In the genomic region with DNA sequence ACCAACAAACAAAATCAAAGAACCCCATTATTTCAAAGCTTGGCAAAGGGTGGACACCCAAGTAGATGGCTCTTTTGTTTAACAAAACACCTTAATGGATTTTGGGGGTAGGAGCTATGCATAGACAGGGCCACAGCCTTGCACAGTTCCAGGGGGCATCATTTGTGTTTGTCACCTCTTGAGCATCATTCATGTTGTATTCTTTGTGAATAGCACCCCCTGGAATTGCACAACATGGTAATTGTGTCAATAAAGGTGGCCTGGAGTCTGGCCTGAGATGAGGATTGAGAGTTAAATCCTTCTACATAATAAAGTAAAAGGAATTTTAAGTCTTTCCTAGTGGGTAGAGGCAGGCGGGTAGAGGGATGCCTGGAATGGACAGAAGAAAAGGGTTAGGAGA, we compare ENCODE assay signal across 25 cellular contexts. TPM values are rescaled to one million over a fixed set of nuclear protein-coding genes. Genes with fewer than 3 reads are reported as not detected.
DNase-seq lines count a peak whose midpoint lies in the region; ATAC-seq and TF ChIP-seq lines count a peak whose summit lies in the region.
"Had no signal": no experiment of that assay in that cellular context is flagged by ENCODE, and none has a peak within 500 bp of the region (broad histone marks: within the 10 kb centered on the region; RNA-seq: fewer than 3 reads in every experiment).

No MANE protein-coding gene starts in this region.

- peak overlapping the region; percentile 44 for H3K9ac ChIP-seq in Karpas-422 (ENCODE audit: low read length)

- no peak overlapping the region for H3K4me3 Mint-ChIP-seq in nephron progenitor cell
- H3K4me3 Mint-ChIP-seq: activated CD8-positive, alpha-beta T cell treated with anti-CD3 and anti-CD28 coated beads for 36 hours; natural killer cell treated with Interleukin-12 subunit alpha and Interleukin-12 subunit beta and Interleukin-15 and Interleukin-18, amount 100 ng/mL, for 72 hours had no signal

- peak overlapping the region; percentile 4; the same call in 1 of the 2 replicates for H3K4me3 ChIP-seq in Karpas-422 (ENCODE audit: low read length)
- no peak overlapping the region for H3K4me3 ChIP-seq in epithelial cell of proximal tubule (ENCODE audit: low read depth, low read length)
- no peak overlapping the region for H3K4me3 ChIP-seq in osteoblast (ENCODE audit: insufficient read depth, low read length)
- H3K4me3 ChIP-seq: esophagus squamous epithelium, skin epidermis, thoracic aorta had no signal

- H4K20me1 ChIP-seq in Karpas-422 (ENCODE audit: insufficient read depth, low read depth, low read length), result peaks cover 11% of the 10 kb centered on the region; the same call in 1 of the 2 replicates
- peaks cover 11% of the 10 kb centered on the region for H4K20me1 ChIP-seq in osteoblast (ENCODE audit: insufficient read depth, low read length)

- H3K4me1 Mint-ChIP-seq in nephron progenitor cell, result peaks cover 23% of the 10 kb centered on the region

- H3K27me3 Mint-ChIP-seq in nephron progenitor cell (ENCODE audit: low read depth, poor library complexity), result no peaks in the 10 kb centered on the region
- H3K27me3 Mint-ChIP-seq: CD4-positive, CD25-positive, alpha-beta regulatory T cell had no signal

- H3K36me3 Mint-ChIP-seq in nephron progenitor cell (ENCODE audit: low read depth), result no peaks in the 10 kb centered on the region
- H3K36me3 Mint-ChIP-seq: CD4-positive, CD25-positive, alpha-beta regulatory T cell; natural killer cell treated with Interleukin-12 subunit alpha and Interleukin-12 subunit beta and Interleukin-15 and Interleukin-18, amount 100 ng/mL, for 72 hours had no signal

- peak overlapping the region; percentile 73 for H2AFZ ChIP-seq in Karpas-422 (ENCODE audit: low read length)
- H2AFZ ChIP-seq in osteoblast (ENCODE audit: low read length), result peak overlapping the region; percentile 53

- peak overlapping the region; percentile 64 for H3K4me2 ChIP-seq in Karpas-422 (ENCODE audit: low read depth, low read length, poor library complexity, severe bottlenecking)
- peak overlapping the region; percentile 4 for H3K4me2 ChIP-seq in osteoblast (ENCODE audit: insufficient read depth, low read length)

- H3K27ac Mint-ChIP-seq in nephron progenitor cell, result no peak overlapping the region
- H3K27ac Mint-ChIP-seq: activated CD8-positive, alpha-beta T cell treated with anti-CD3 and anti-CD28 coated beads for 36 hours; CD4-positive, CD25-positive, alpha-beta regulatory T cell; natural killer cell treated with Interleukin-12 subunit alpha and Interleukin-12 subunit beta and Interleukin-15 and Interleukin-18, amount 100 ng/mL, for 72 hours had no signal

- H3K79me2 ChIP-seq in Karpas-422 (ENCODE audit: low read length), result peaks cover 17% of the 10 kb centered on the region
- H3K79me2 ChIP-seq in osteoblast (ENCODE audit: insufficient read depth, low read length), result peaks cover 17% of the 10 kb centered on the region

- H3K27ac ChIP-seq in Karpas-422 (ENCODE audit: low read length), result peak overlapping the region; percentile 44; the same call in 1 of the 2 replicates
- H3K27ac ChIP-seq in osteoblast (ENCODE audit: low read depth, low read length), result no peak overlapping the region
- H3K27ac ChIP-seq: esophagus squamous epithelium, HL-60, thoracic aorta had no signal

- no peaks in the 10 kb centered on the region for H3K9me3 ChIP-seq in Karpas-422 (ENCODE audit: low read length)
- H3K9me3 ChIP-seq in osteoblast (ENCODE audit: low read depth, low read length), result no peaks in the 10 kb centered on the region
- H3K9me3 ChIP-seq: esophagus squamous epithelium, thoracic aorta had no signal

- H3K27me3 ChIP-seq in Karpas-422 (ENCODE audit: low read length) (no peaks in the 10 kb centered on the region), osteoblast (ENCODE audit: insufficient read depth, low read length) (no peaks in the 10 kb centered on the region)
- H3K27me3 ChIP-seq: esophagus squamous epithelium had no signal

- no peaks in the 10 kb centered on the region for H3K9me2 ChIP-seq in Karpas-422 (replicated peaks; ENCODE audit: insufficient read depth, low read length)

- no peak for ATAC-seq in HG02970 (IDR thresholded peaks at IDR 0.05; ENCODE audit: low FRiP score, unreplicated experiment)
- ATAC-seq in GM18505 (IDR thresholded peaks at IDR 0.05; ENCODE audit: unreplicated experiment), result no peak
- ATAC-seq: activated CD8-positive, alpha-beta T cell treated with anti-CD3 and anti-CD28 coated beads for 36 hours; left cardiac atrium; natural killer cell treated with Interleukin-12 subunit alpha and Interleukin-12 subunit beta and Interleukin-15 and Interleukin-18, amount 100 ng/mL, for 72 hours; Right ventricle myocardium inferior had no signal

- TF ChIP-seq CTCF in GM12872 (IDR thresholded peaks at IDR 0.05; ENCODE audit: insufficient read depth, low read depth, low read length) (0 out of 3 replicates have a peak, but pooled peaks have one; percentile 2), epithelial cell of proximal tubule (conservative IDR thresholded peaks at IDR 0.05; ENCODE audit: low read depth, low read length) (peak; percentile 15), osteoblast (IDR thresholded peaks at IDR 0.05; ENCODE audit: extremely low read depth, low read depth, low read length) (no peak), nephron progenitor cell (IDR thresholded peaks at IDR 0.05) (no peak)

- TF ChIP-seq POLR2A in GM18505 (IDR thresholded peaks at IDR 0.05; ENCODE audit: borderline replicate concordance, extremely low read depth, insufficient read depth, insufficient read length), result no peak

- DNase-seq in Karpas-422 (no peak), epithelial cell of proximal tubule (ENCODE audit: low read depth) (no peak), osteoblast (ENCODE audit: insufficient read length, low spot score, missing footprints) (no peak), nephron progenitor cell (no peak)
- no peak for DNase-seq in activated CD4-positive, alpha-beta T cell treated with anti-CD3 and anti-CD28 coated beads, Interleukin-2, amount 50 U/mL, for 4 hours
- DNase-seq: activated CD8-positive, alpha-beta T cell treated with anti-CD3 and anti-CD28 coated beads for 36 hours; activated gamma-delta T cell treated with Interleukin-2 at 50 U/mL for 16 hours; CD4-positive, CD25-positive, alpha-beta regulatory T cell; esophagus squamous epithelium; GDM1; left cardiac atrium; NCI-H146; NCI-H2171 treated with DMSO at 0.1 percent for 48 hours; NCI-H526; OCI-M1; stimulated activated naive CD4-positive, alpha-beta T cell; T1000 had no signal

- H3K9me3 Mint-ChIP-seq in nephron progenitor cell, result no peaks in the 10 kb centered on the region
- H3K9me3 Mint-ChIP-seq: activated CD8-positive, alpha-beta T cell treated with anti-CD3 and anti-CD28 coated beads for 36 hours; CD4-positive, CD25-positive, alpha-beta regulatory T cell; natural killer cell treated with Interleukin-12 subunit alpha and Interleukin-12 subunit beta and Interleukin-15 and Interleukin-18, amount 100 ng/mL, for 72 hours had no signal

- H3K4me1 ChIP-seq in Karpas-422 (ENCODE audit: low read length) (peaks cover 32% of the 10 kb centered on the region), osteoblast (ENCODE audit: insufficient read depth, low read length) (peaks cover 19% of the 10 kb centered on the region)

- no peaks in the 10 kb centered on the region for H3K36me3 ChIP-seq in Karpas-422 (ENCODE audit: insufficient read depth, low read length)
- H3K36me3 ChIP-seq in osteoblast (ENCODE audit: insufficient read depth, low read length), result no peaks in the 10 kb centered on the region
- H3K36me3 ChIP-seq: esophagus squamous epithelium, thoracic aorta had no signal

RNA-seq across cellular contexts. Expression of gene FRS2, which starts 3.3 kb away (rescaled TPM):
- 18.7 and 26.1 TPM in 2 replicates for total RNA-seq in Karpas-422 (2014; rRNA removed; shearing (Covaris generic); ENCODE audit: low replicate concordance)
- total RNA-seq in epithelial cell of proximal tubule (14.0 and 28.9 TPM in 2 replicates), osteoblast (64.4 and 64.8 TPM in 2 replicates)

Comparison
In these comparisons a context has a peak if more than half of its experiments do, and no peak if none do; other contexts are left out.
1. CTCF ChIP-seq: peak in GM12872 (single experiment) and epithelial cell of proximal tubule (single experiment); none in osteoblast (single experiment) and nephron progenitor cell (single experiment).